In genomic region chrX:131402124-131402811, GRCh38 we compare ENCODE assay signal across 35 cellular contexts.
"Had no signal": no experiment of that assay in that cellular context is flagged by ENCODE, and none has a peak within 500 bp of the region (broad histone marks: within the 10 kb centered on the region; RNA-seq: fewer than 3 reads in every experiment).

No MANE protein-coding gene starts in this region.

- DNase-seq: activated B cell treated with CpG ODN at 0.5 μM for 24 hours; activated CD4-positive, alpha-beta memory T cell treated with anti-CD3 and anti-CD28 coated beads, Interleukin-2, amount 10 ng/mL, durations not matched to agents 7 days and 5 days; activated CD4-positive, alpha-beta T cell treated with anti-CD3 and anti-CD28 coated beads for 4 hours; activated CD4-positive, CD25-positive, alpha-beta regulatory T cell treated with anti-CD3 and anti-CD28 coated beads, Interleukin-2, amount 50 U/mL, for 72 hours; activated CD8-positive, alpha-beta memory T cell treated with anti-CD3 and anti-CD28 coated beads for 24 hours; activated CD8-positive, alpha-beta memory T cell treated with anti-CD3 and anti-CD28 coated beads, Interleukin-2, amount 10 ng/mL, durations not matched to agents 7 days and 5 days; activated CD8-positive, alpha-beta memory T cell treated with anti-CD3 and anti-CD28 coated beads, Interleukin-2, amount 50 U/mL, for 48 hours; activated effector memory CD4-positive, alpha-beta T cell treated with Interleukin-2 at 50 U/mL for 16 hours; activated naive CD4-positive, alpha-beta T cell treated with anti-CD3 and anti-CD28 coated beads, Interleukin-2, amount 10 ng/mL, durations not matched to agents 7 days and 5 days; activated naive CD8-positive, alpha-beta T cell treated with anti-CD3 and anti-CD28 coated beads, Interleukin-2, amount 50 U/mL, for 24 hours; activated T-cell treated with anti-CD3 and anti-CD28 coated beads, Interleukin-2, amount 50 U/mL, for 48 hours; aorta; MM.1S; MV-4-11; NCI-H1092; NCI-H1436 treated with DMSO at 0.1 percent for 48 hours; NCI-H1694 treated with DMSO at 0.1 percent for 48 hours; NCI-H2029; NCI-H2107; NCI-H2171; NCI-H510A; NCI-H526; NCI-H748 treated with DMSO at 0.1 percent for 48 hours; PC-9; SW 1271; T-helper 1 cell; T-helper 2 cell; T-helper 9 cell had no signal

- H3K27me3 Mint-ChIP-seq: activated B cell treated with CpG ODN at 0.5 μM for 24 hours; activated CD4-positive, alpha-beta memory T cell treated with anti-CD3 and anti-CD28 coated beads, Interleukin-2, amount 10 ng/mL, durations not matched to agents 7 days and 5 days; activated CD8-positive, alpha-beta memory T cell treated with anti-CD3 and anti-CD28 coated beads, Interleukin-2, amount 10 ng/mL, durations not matched to agents 7 days and 5 days; activated naive CD4-positive, alpha-beta T cell treated with anti-CD3 and anti-CD28 coated beads, Interleukin-2, amount 10 ng/mL, durations not matched to agents 7 days and 5 days; activated naive CD8-positive, alpha-beta T cell; activated naive CD8-positive, alpha-beta T cell treated with anti-CD3 and anti-CD28 coated beads, Interleukin-2, amount 50 U/mL, for 24 hours; central memory CD8-positive, alpha-beta T cell had no signal

- H2AFZ ChIP-seq: PC-9 had no signal

- H3K4me3 Mint-ChIP-seq: activated B cell treated with CpG ODN at 0.5 μM for 24 hours; activated CD4-positive, alpha-beta memory T cell treated with anti-CD3 and anti-CD28 coated beads, Interleukin-2, amount 10 ng/mL, durations not matched to agents 7 days and 5 days; activated CD8-positive, alpha-beta memory T cell treated with anti-CD3 and anti-CD28 coated beads, Interleukin-2, amount 10 ng/mL, durations not matched to agents 7 days and 5 days; activated naive CD4-positive, alpha-beta T cell treated with anti-CD3 and anti-CD28 coated beads, Interleukin-2, amount 10 ng/mL, durations not matched to agents 7 days and 5 days; activated naive CD8-positive, alpha-beta T cell; activated naive CD8-positive, alpha-beta T cell treated with anti-CD3 and anti-CD28 coated beads, Interleukin-2, amount 50 U/mL, for 24 hours; central memory CD8-positive, alpha-beta T cell had no signal

- H3K27ac ChIP-seq: cardiac muscle cell, PC-9, RWPE1, VCaP had no signal

- H3K4me2 ChIP-seq: PC-9 had no signal

- FAIRE-seq: RCC 7860 had no signal

- ATAC-seq: activated CD8-positive, alpha-beta memory T cell treated with anti-CD3 and anti-CD28 coated beads, Interleukin-2, amount 10 ng/mL, durations not matched to agents 7 days and 5 days; activated naive CD8-positive, alpha-beta T cell treated with anti-CD3 and anti-CD28 coated beads, Interleukin-2, amount 50 U/mL, for 24 hours; Right ventricle myocardium inferior had no signal

- H3K36me3 ChIP-seq: cardiac muscle cell had no signal

- H3K4me1 Mint-ChIP-seq: activated B cell treated with CpG ODN at 0.5 μM for 24 hours; activated CD4-positive, alpha-beta memory T cell treated with anti-CD3 and anti-CD28 coated beads, Interleukin-2, amount 10 ng/mL, durations not matched to agents 7 days and 5 days; activated CD8-positive, alpha-beta memory T cell treated with anti-CD3 and anti-CD28 coated beads, Interleukin-2, amount 10 ng/mL, durations not matched to agents 7 days and 5 days; activated naive CD4-positive, alpha-beta T cell treated with anti-CD3 and anti-CD28 coated beads, Interleukin-2, amount 10 ng/mL, durations not matched to agents 7 days and 5 days; activated naive CD8-positive, alpha-beta T cell treated with anti-CD3 and anti-CD28 coated beads, Interleukin-2, amount 50 U/mL, for 24 hours; central memory CD8-positive, alpha-beta T cell had no signal

- H3K27ac Mint-ChIP-seq: activated B cell treated with CpG ODN at 0.5 μM for 24 hours; activated CD4-positive, alpha-beta memory T cell treated with anti-CD3 and anti-CD28 coated beads, Interleukin-2, amount 10 ng/mL, durations not matched to agents 7 days and 5 days; activated CD8-positive, alpha-beta memory T cell treated with anti-CD3 and anti-CD28 coated beads, Interleukin-2, amount 10 ng/mL, durations not matched to agents 7 days and 5 days; activated naive CD4-positive, alpha-beta T cell treated with anti-CD3 and anti-CD28 coated beads, Interleukin-2, amount 10 ng/mL, durations not matched to agents 7 days and 5 days; activated naive CD8-positive, alpha-beta T cell; activated naive CD8-positive, alpha-beta T cell treated with anti-CD3 and anti-CD28 coated beads, Interleukin-2, amount 50 U/mL, for 24 hours had no signal

- H3K4me3 ChIP-seq: cardiac muscle cell, PC-9 had no signal

- H3K36me3 Mint-ChIP-seq: activated CD8-positive, alpha-beta memory T cell treated with anti-CD3 and anti-CD28 coated beads, Interleukin-2, amount 10 ng/mL, durations not matched to agents 7 days and 5 days; activated naive CD4-positive, alpha-beta T cell treated with anti-CD3 and anti-CD28 coated beads, Interleukin-2, amount 10 ng/mL, durations not matched to agents 7 days and 5 days; activated naive CD8-positive, alpha-beta T cell had no signal

- H3K9me3 Mint-ChIP-seq: activated CD4-positive, alpha-beta memory T cell treated with anti-CD3 and anti-CD28 coated beads, Interleukin-2, amount 10 ng/mL, durations not matched to agents 7 days and 5 days; activated naive CD4-positive, alpha-beta T cell treated with anti-CD3 and anti-CD28 coated beads, Interleukin-2, amount 10 ng/mL, durations not matched to agents 7 days and 5 days; activated naive CD8-positive, alpha-beta T cell treated with anti-CD3 and anti-CD28 coated beads, Interleukin-2, amount 50 U/mL, for 24 hours; central memory CD8-positive, alpha-beta T cell had no signal

- H3K27me3 ChIP-seq: cardiac muscle cell had no signal
